In genomic region chr3:177524742-177525141, GRCh38 we compare ENCODE assay signal across 25 cellular contexts.
"Had no signal": no experiment of that assay in that cellular context is flagged by ENCODE, and none has a peak within 500 bp of the region (broad histone marks: within the 10 kb centered on the region; RNA-seq: fewer than 3 reads in every experiment).

No MANE protein-coding gene starts in this region.

- H3K36me3 Mint-ChIP-seq: activated CD4-positive, alpha-beta memory T cell treated with anti-CD3 and anti-CD28 coated beads for 36 hours; activated naive CD8-positive, alpha-beta T cell; brain had no signal

- ATAC-seq: activated T-helper 17 cell treated with anti-CD3 and anti-CD28 coated beads, Interleukin-2, amount 50 U/mL, for 72 hours; T-helper 17 cell had no signal

- H3K4me3 ChIP-seq: cardiac muscle cell, MG63, SJSA1 had no signal

- H3K27ac ChIP-seq: cardiac muscle cell, KMS-11 had no signal

- H3K27ac Mint-ChIP-seq: activated CD4-positive, alpha-beta memory T cell treated with anti-CD3 and anti-CD28 coated beads for 36 hours; activated CD4-positive, alpha-beta T cell treated with anti-CD3 and anti-CD28 coated beads, Interleukin-2, amount 10 ng/mL, durations not matched to agents 7 days and 5 days; activated naive CD4-positive, alpha-beta T cell treated with anti-CD3 and anti-CD28 coated beads for 36 hours; activated naive CD8-positive, alpha-beta T cell; activated T-helper 17 cell treated with anti-CD3 and anti-CD28 coated beads, Interleukin-2, amount 50 U/mL, for 72 hours; T-helper 17 cell had no signal

- H3K36me3 ChIP-seq: cardiac muscle cell, MG63, SJSA1 had no signal

- H3K9me3 ChIP-seq: SJSA1 had no signal

- DNase-seq: activated CD4-positive, alpha-beta memory T cell treated with anti-CD3 and anti-CD28 coated beads for 36 hours; activated CD4-positive, alpha-beta T cell treated with anti-CD3 and anti-CD28 coated beads, Interleukin-2, amount 10 ng/mL, durations not matched to agents 7 days and 5 days; activated CD4-positive, CD25-positive, alpha-beta regulatory T cell; activated CD8-positive, alpha-beta memory T cell treated with anti-CD3 and anti-CD28 coated beads for 24 hours; activated gamma-delta T cell; activated naive CD4-positive, alpha-beta T cell treated with anti-CD3 and anti-CD28 coated beads for 36 hours; activated T-cell treated with anti-CD3 and anti-CD28 coated beads, Interleukin-2, amount 50 U/mL, for 48 hours; amygdala; MG63; NCI-H1092 treated with DMSO at 0.1 percent for 48 hours; NCI-H1694 treated with DMSO at 0.1 percent for 48 hours; NCI-H2029 treated with DMSO at 0.1 percent for 48 hours; NCI-H345; NCI-H510A; NCI-H82; NK-92 treated with Interleukin-12 subunit alpha and Interleukin-12 subunit beta, amount 100 ng/mL, for 24 hours; SHP77; T-helper 17 cell; T-helper 9 cell had no signal

- H3K27me3 ChIP-seq: cardiac muscle cell, MG63, SJSA1 had no signal

- H3K4me3 Mint-ChIP-seq: activated CD4-positive, alpha-beta memory T cell treated with anti-CD3 and anti-CD28 coated beads for 36 hours; activated CD4-positive, alpha-beta T cell treated with anti-CD3 and anti-CD28 coated beads, Interleukin-2, amount 10 ng/mL, durations not matched to agents 7 days and 5 days; activated naive CD4-positive, alpha-beta T cell treated with anti-CD3 and anti-CD28 coated beads for 36 hours; activated naive CD8-positive, alpha-beta T cell; activated T-helper 17 cell treated with anti-CD3 and anti-CD28 coated beads, Interleukin-2, amount 50 U/mL, for 72 hours; brain; T-helper 17 cell had no signal

- H3K27me3 Mint-ChIP-seq: activated CD4-positive, alpha-beta memory T cell treated with anti-CD3 and anti-CD28 coated beads for 36 hours; activated CD4-positive, alpha-beta T cell treated with anti-CD3 and anti-CD28 coated beads, Interleukin-2, amount 10 ng/mL, durations not matched to agents 7 days and 5 days; activated naive CD8-positive, alpha-beta T cell; activated T-helper 17 cell treated with anti-CD3 and anti-CD28 coated beads, Interleukin-2, amount 50 U/mL, for 72 hours; T-helper 17 cell had no signal
